ENCODE assay signal across 22 cellular contexts in the genomic region with DNA sequence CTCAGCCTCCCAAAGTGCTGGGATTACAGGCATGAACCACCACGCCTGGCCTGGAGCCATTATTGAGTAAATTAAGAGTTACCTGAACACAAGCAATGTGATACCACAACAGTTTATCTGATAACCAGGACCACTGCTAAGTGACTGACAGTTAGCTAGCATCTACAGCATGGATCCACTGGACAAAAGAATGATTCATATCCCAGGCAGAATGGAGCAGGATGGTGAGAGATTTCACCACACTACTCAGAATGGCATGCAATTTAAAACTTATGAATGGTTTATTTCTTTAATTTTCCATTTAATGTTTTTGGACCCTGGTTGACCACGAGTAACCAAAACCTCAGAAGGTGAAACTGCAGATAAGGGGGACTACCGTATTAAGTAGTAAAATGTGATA.
"Had no signal": no experiment of that assay in that cellular context is flagged by ENCODE, and none has a peak within 500 bp of the region (broad histone marks: within the 10 kb centered on the region; RNA-seq: fewer than 3 reads in every experiment).

No MANE protein-coding gene starts in this region.

- H3K27ac ChIP-seq: adrenal gland, gastroesophageal sphincter, heart left ventricle, right atrium auricular region, skin epidermis, suprapubic skin, vagina had no signal

- DNase-seq: activated CD4-positive, alpha-beta T cell treated with anti-CD3 and anti-CD28 coated beads, Interleukin-2, amount 50 U/mL, for 1 hour; activated CD8-positive, alpha-beta memory T cell treated with anti-CD3 and anti-CD28 coated beads, Interleukin-2, amount 50 U/mL, for 4 hours; activated effector memory CD4-positive, alpha-beta T cell treated with anti-CD3 and anti-CD28 coated beads, Interleukin-2, amount 50 U/mL, for 16 hours; activated naive CD4-positive, alpha-beta T cell treated with anti-CD3 and anti-CD28 coated beads, Interleukin-2, amount 50 U/mL, for 16 hours; activated T-cell treated with anti-CD3 and anti-CD28 coated beads, Interleukin-2, amount 50 U/mL, for 4 hours; adrenal gland; heart left ventricle; left ventricle myocardium superior; stimulated activated CD4-positive, alpha-beta T cell treated with anti-CD3 and anti-CD28 coated beads, Interleukin-15, amount 100 ng/mL, for 24 hours; stimulated activated CD4-positive, alpha-beta T cell treated with anti-CD3 and anti-CD28 coated beads, Interleukin-2, amount 100 ng/mL, for 48 hours; stimulated activated naive CD8-positive, alpha-beta T cell treated with anti-CD3 and anti-CD28 coated beads, Interleukin-15, amount 100 ng/mL, for 72 hours; trophoblast cell had no signal

- H3K4me1 ChIP-seq: vagina had no signal

- H3K9me3 Mint-ChIP-seq: activated T-cell treated with anti-CD3 and anti-CD28 coated beads, Interleukin-2, amount 50 U/mL, for 4 hours; memory B cell; neural crest cell; stimulated activated naive CD8-positive, alpha-beta T cell treated with anti-CD3 and anti-CD28 coated beads, Interleukin-15, amount 100 ng/mL, for 72 hours; T-helper 1 cell treated with Interleukin-12 subunit alpha and Interleukin-12 subunit beta and Interleukin-4 antibody, amounts not matched to agents 30 μg/mL and 1 μg/mL, for 36 hours had no signal

- ATAC-seq: activated CD4-positive, CD25-positive, alpha-beta regulatory T cell treated with anti-CD3 and anti-CD28 coated beads, Interleukin-2, amount 50 U/mL, for 24 hours; activated T-cell treated with anti-CD3 and anti-CD28 coated beads, Interleukin-2, amount 50 U/mL, for 4 hours; gastroesophageal sphincter; left ventricle myocardium superior; stimulated activated naive CD8-positive, alpha-beta T cell treated with anti-CD3 and anti-CD28 coated beads, Interleukin-15, amount 100 ng/mL, for 72 hours had no signal

- H3K36me3 ChIP-seq: adrenal gland, gastroesophageal sphincter, heart left ventricle, right atrium auricular region, suprapubic skin, vagina had no signal

- H3K27ac Mint-ChIP-seq: memory B cell; progenitor cell of endocrine pancreas; stimulated activated naive CD8-positive, alpha-beta T cell treated with anti-CD3 and anti-CD28 coated beads, Interleukin-15, amount 100 ng/mL, for 72 hours; T-helper 1 cell treated with Interleukin-12 subunit alpha and Interleukin-12 subunit beta and Interleukin-4 antibody, amounts not matched to agents 30 μg/mL and 1 μg/mL, for 36 hours had no signal

- H3K4me3 ChIP-seq: adrenal gland, gastroesophageal sphincter, heart left ventricle, right atrium auricular region, skin epidermis, suprapubic skin, vagina had no signal

- H3K9me3 ChIP-seq: adrenal gland, gastroesophageal sphincter, heart left ventricle, right atrium auricular region, suprapubic skin, vagina had no signal

- H3K27me3 ChIP-seq: adrenal gland, gastroesophageal sphincter, heart left ventricle, right atrium auricular region, suprapubic skin, vagina had no signal
